23 cellular contexts compared by ENCODE assay signal in the genomic region with DNA sequence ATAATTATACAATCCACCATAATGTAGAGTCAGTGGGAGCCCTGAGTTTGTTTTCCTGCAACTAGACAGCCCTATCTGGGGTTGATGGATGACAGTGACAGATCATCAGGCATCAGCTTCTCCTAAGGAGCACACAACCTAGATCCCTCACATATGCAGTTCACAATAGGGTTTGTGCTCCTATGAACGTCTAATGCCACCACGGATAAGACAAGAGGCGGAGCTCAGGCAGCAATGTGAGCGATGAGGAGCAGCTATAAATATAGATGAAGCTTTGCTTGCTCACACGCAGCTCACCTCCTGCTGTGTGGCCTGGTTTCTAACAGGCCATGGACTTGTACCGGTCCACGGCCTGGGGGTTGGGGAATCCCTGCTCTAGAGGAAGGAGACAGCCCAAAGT.
"Had no signal": no experiment of that assay in that cellular context is flagged by ENCODE, and none has a peak within 500 bp of the region (broad histone marks: within the 10 kb centered on the region; RNA-seq: fewer than 3 reads in every experiment).

No MANE protein-coding gene starts in this region.

- H3K27me3 Mint-ChIP-seq: activated naive CD8-positive, alpha-beta T cell treated with anti-CD3 and anti-CD28 coated beads, Interleukin-2, amount 10 ng/mL, durations not matched to agents 7 days and 5 days; central memory CD8-positive, alpha-beta T cell had no signal

- H3K9me3 Mint-ChIP-seq: activated naive CD8-positive, alpha-beta T cell treated with anti-CD3 and anti-CD28 coated beads, Interleukin-2, amount 10 ng/mL, durations not matched to agents 7 days and 5 days; central memory CD8-positive, alpha-beta T cell; nephron progenitor cell had no signal

- H3K4me1 ChIP-seq: body of pancreas, vagina had no signal

- H3K27ac ChIP-seq: body of pancreas, vagina, VCaP had no signal

- FAIRE-seq: endometrium, kidney had no signal

- ATAC-seq: body of pancreas, left lobe of liver had no signal

- H3K9me3 ChIP-seq: body of pancreas, stomach, vagina had no signal

- H3K4me3 ChIP-seq: body of pancreas, stomach, vagina had no signal

- H3K27me3 ChIP-seq: body of pancreas, stomach, vagina had no signal

- H3K4me3 Mint-ChIP-seq: activated naive CD8-positive, alpha-beta T cell treated with anti-CD3 and anti-CD28 coated beads, Interleukin-2, amount 10 ng/mL, durations not matched to agents 7 days and 5 days; central memory CD8-positive, alpha-beta T cell; nephron progenitor cell had no signal

- H3K4me1 Mint-ChIP-seq: central memory CD8-positive, alpha-beta T cell; nephron progenitor cell had no signal

- DNase-seq: activated CD4-positive, CD25-positive, alpha-beta regulatory T cell treated with anti-CD3 and anti-CD28 coated beads, Interleukin-2, amount 50 U/mL, for 72 hours; activated naive CD8-positive, alpha-beta T cell treated with anti-CD3 and anti-CD28 coated beads, Interleukin-2, amount 10 ng/mL, durations not matched to agents 7 days and 5 days; amygdala; body of pancreas; cortex of kidney; erythroblast; foreskin melanocyte; glutamatergic neuron; kidney; mammary epithelial cell; nephron progenitor cell; occipital lobe; posterior cingulate gyrus; retina; stimulated activated CD4-positive, alpha-beta T cell treated with anti-CD3 and anti-CD28 coated beads, Interleukin-2, amount 100 ng/mL, for 48 hours; stomach; T1000; trophoblast cell had no signal

- H3K27ac Mint-ChIP-seq: activated naive CD8-positive, alpha-beta T cell treated with anti-CD3 and anti-CD28 coated beads, Interleukin-2, amount 10 ng/mL, durations not matched to agents 7 days and 5 days; nephron progenitor cell had no signal
